In genomic region chr18:53385889-53386288, GRCh38 we compare ENCODE assay signal across 23 cellular contexts.
"Had no signal": no experiment of that assay in that cellular context is flagged by ENCODE, and none has a peak within 500 bp of the region (broad histone marks: within the 10 kb centered on the region; RNA-seq: fewer than 3 reads in every experiment).

No MANE protein-coding gene starts in this region.

- H3K36me3 ChIP-seq: MG63, Peyer's patch, SJCRH30 had no signal

- ATAC-seq: Right ventricle myocardium inferior, SK-N-SH treated with all-trans-retinoic acid at 6 μM for 48 hours, T-cell had no signal

- H3K9me3 ChIP-seq: MG63, Peyer's patch, SJCRH30 had no signal

- H3K4me1 ChIP-seq: Peyer's patch, SJCRH30 had no signal

- H3K27ac ChIP-seq: PC-9, Peyer's patch, SJCRH30 had no signal

- H3K27ac Mint-ChIP-seq: T-cell; T-helper 1 cell treated with Interleukin-12 subunit alpha and Interleukin-12 subunit beta and Interleukin-4 antibody, amounts not matched to agents 30 μg/mL and 1 μg/mL, for 36 hours had no signal

- H3K4me3 ChIP-seq: MG63, PC-9, Peyer's patch, SJCRH30 had no signal

- H3K36me3 Mint-ChIP-seq: T-cell had no signal

- H3K4me3 Mint-ChIP-seq: T-cell; T-helper 1 cell treated with Interleukin-12 subunit alpha and Interleukin-12 subunit beta and Interleukin-4 antibody, amounts not matched to agents 30 μg/mL and 1 μg/mL, for 36 hours had no signal

- H3K9me3 Mint-ChIP-seq: T-helper 1 cell treated with Interleukin-12 subunit alpha and Interleukin-12 subunit beta and Interleukin-4 antibody, amounts not matched to agents 30 μg/mL and 1 μg/mL, for 36 hours had no signal

- H3K27me3 Mint-ChIP-seq: T-cell had no signal

- DNase-seq: KBM-7, MG63, NCI-H1092 treated with DMSO at 0.1 percent for 48 hours, NCI-H1436, NCI-H187, NCI-H2029, NCI-H2081 treated with DMSO at 0.1 percent for 48 hours, NCI-H2171, NCI-H226, NCI-H446, NCI-H510A, NCI-H524 treated with DMSO at 0.1 percent for 48 hours, NCI-H69, NCI-H774, PC-9, Peyer's patch, SHP77 treated with DMSO at 0.1 percent for 48 hours, SJCRH30, SW 1271, T-cell had no signal

- H3K4me1 Mint-ChIP-seq: T-cell had no signal

- H3K27me3 ChIP-seq: MG63, Peyer's patch, SJCRH30 had no signal
